12 cellular contexts compared by ENCODE assay signal in the genomic region with DNA sequence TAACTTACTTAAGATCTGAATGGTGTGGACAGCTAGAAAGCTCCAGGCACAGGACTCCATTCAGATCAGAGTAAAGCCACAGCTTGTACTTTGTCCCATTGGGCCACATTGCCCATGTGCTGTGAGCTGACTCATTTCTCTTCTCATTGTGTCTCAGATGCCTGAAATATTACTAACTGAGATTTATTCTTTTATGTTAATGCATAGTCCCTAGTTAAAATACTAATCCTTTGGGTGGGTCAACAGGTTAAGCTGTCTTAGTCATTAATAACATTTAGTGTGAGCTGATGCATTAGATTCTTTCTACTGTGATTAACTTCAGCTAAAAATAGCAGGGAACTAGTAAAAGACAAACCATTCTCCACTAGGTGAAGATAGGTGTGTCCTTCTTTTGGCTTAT.
DNase-seq lines count a peak whose midpoint lies in the region; ATAC-seq and TF ChIP-seq lines count a peak whose summit lies in the region.
"Had no signal": no experiment of that assay in that cellular context is flagged by ENCODE, and none has a peak within 500 bp of the region (broad histone marks: within the 10 kb centered on the region; RNA-seq: fewer than 3 reads in every experiment).

No MANE protein-coding gene starts in this region.

- H3K4me1 Mint-ChIP-seq in stimulated activated effector memory CD8-positive, alpha-beta T cell treated with anti-CD3 and anti-CD28 coated beads, Interleukin-12 subunit alpha, Interleukin-12 subunit beta, amount 100 ng/mL, for 72 hours = no peaks in the 10 kb centered on the region
- H3K4me1 Mint-ChIP-seq: activated naive CD8-positive, alpha-beta T cell treated with anti-CD3 and anti-CD28 coated beads, Interleukin-2, amount 10 ng/mL, durations not matched to agents 7 days and 5 days had no signal

- no peak overlapping the region for H3K4me3 ChIP-seq in choroid plexus epithelial cell (ENCODE audit: low read depth, low read length)
- H3K4me3 ChIP-seq in effector memory CD4-positive, alpha-beta T cell (ENCODE audit: insufficient read depth, low read depth, low read length, poor library complexity, severe bottlenecking) = no peak overlapping the region

- H3K27ac ChIP-seq in effector memory CD4-positive, alpha-beta T cell (ENCODE audit: insufficient read depth, low read length, poor library complexity, severe bottlenecking) = no peak overlapping the region
- H3K27ac ChIP-seq: 22Rv1 had no signal

- DNase-seq in DMS53 (lab: John Stamatoyannopoulos, UW) = peak; percentile 27
- DNase-seq in DMS53 treated with DMSO at 0.1 percent for 48 hours (lab: John Stamatoyannopoulos, UW; ENCODE audit: unreplicated experiment) = no peak
- DNase-seq in choroid plexus epithelial cell (ENCODE audit: low read depth) = peak; percentile 77
- DNase-seq in stimulated activated effector memory CD8-positive, alpha-beta T cell treated with anti-CD3 and anti-CD28 coated beads, Interleukin-12 subunit alpha, Interleukin-12 subunit beta, amount 100 ng/mL, for 72 hours (ENCODE audit: low spot score in 2 of 2) = no peak
- no peak for DNase-seq in effector memory CD4-positive, alpha-beta T cell
- no peak for DNase-seq in activated CD4-positive, alpha-beta T cell treated with anti-CD3 and anti-CD28 coated beads for 48 hours
- DNase-seq: activated naive CD8-positive, alpha-beta T cell treated with anti-CD3 and anti-CD28 coated beads, Interleukin-2, amount 10 ng/mL, durations not matched to agents 7 days and 5 days; NCI-H1092 treated with DMSO at 0.1 percent for 48 hours had no signal

- H3K9me3 Mint-ChIP-seq in stimulated activated effector memory CD8-positive, alpha-beta T cell treated with anti-CD3 and anti-CD28 coated beads, Interleukin-12 subunit alpha, Interleukin-12 subunit beta, amount 100 ng/mL, for 72 hours = no peaks in the 10 kb centered on the region
- H3K9me3 Mint-ChIP-seq: T-helper 1 cell treated with Interleukin-12 subunit alpha and Interleukin-12 subunit beta and Interleukin-4 antibody, amounts not matched to agents 30 μg/mL and 1 μg/mL, for 36 hours had no signal

- no peaks in the 10 kb centered on the region for H3K36me3 ChIP-seq in effector memory CD4-positive, alpha-beta T cell (ENCODE audit: control insufficient read depth, insufficient read depth, low read length)

- no peaks in the 10 kb centered on the region for H3K9me3 ChIP-seq in effector memory CD4-positive, alpha-beta T cell (ENCODE audit: control insufficient read depth, low read length)

- H3K27ac Mint-ChIP-seq in stimulated activated effector memory CD8-positive, alpha-beta T cell treated with anti-CD3 and anti-CD28 coated beads, Interleukin-12 subunit alpha, Interleukin-12 subunit beta, amount 100 ng/mL, for 72 hours = no peak overlapping the region
- H3K27ac Mint-ChIP-seq: activated naive CD8-positive, alpha-beta T cell treated with anti-CD3 and anti-CD28 coated beads, Interleukin-2, amount 10 ng/mL, durations not matched to agents 7 days and 5 days; T-helper 1 cell treated with Interleukin-12 subunit alpha and Interleukin-12 subunit beta and Interleukin-4 antibody, amounts not matched to agents 30 μg/mL and 1 μg/mL, for 36 hours had no signal

- no peak for TF ChIP-seq CTCF in choroid plexus epithelial cell (conservative IDR thresholded peaks at IDR 0.05; ENCODE audit: low read depth, low read length)

- no peak overlapping the region for H3K4me3 Mint-ChIP-seq in stimulated activated effector memory CD8-positive, alpha-beta T cell treated with anti-CD3 and anti-CD28 coated beads, Interleukin-12 subunit alpha, Interleukin-12 subunit beta, amount 100 ng/mL, for 72 hours
- H3K4me3 Mint-ChIP-seq: activated naive CD8-positive, alpha-beta T cell treated with anti-CD3 and anti-CD28 coated beads, Interleukin-2, amount 10 ng/mL, durations not matched to agents 7 days and 5 days; T-helper 1 cell treated with Interleukin-12 subunit alpha and Interleukin-12 subunit beta and Interleukin-4 antibody, amounts not matched to agents 30 μg/mL and 1 μg/mL, for 36 hours had no signal

- H3K27me3 ChIP-seq in effector memory CD4-positive, alpha-beta T cell (replicated peaks; ENCODE audit: control insufficient read depth, insufficient read depth, low read length, poor library complexity, severe bottlenecking) = no peaks in the 10 kb centered on the region

- ATAC-seq in HG03469 (IDR thresholded peaks at IDR 0.05; ENCODE audit: unreplicated experiment) = peak; percentile 48
- peak; percentile 58 for ATAC-seq in stimulated activated effector memory CD8-positive, alpha-beta T cell treated with anti-CD3 and anti-CD28 coated beads, Interleukin-12 subunit alpha, Interleukin-12 subunit beta, amount 100 ng/mL, for 72 hours
- ATAC-seq in HG03045 (IDR thresholded peaks at IDR 0.05; ENCODE audit: unreplicated experiment) = no peak

- no peaks in the 10 kb centered on the region for H3K36me3 Mint-ChIP-seq in stimulated activated effector memory CD8-positive, alpha-beta T cell treated with anti-CD3 and anti-CD28 coated beads, Interleukin-12 subunit alpha, Interleukin-12 subunit beta, amount 100 ng/mL, for 72 hours
- H3K36me3 Mint-ChIP-seq: activated naive CD8-positive, alpha-beta T cell treated with anti-CD3 and anti-CD28 coated beads, Interleukin-2, amount 10 ng/mL, durations not matched to agents 7 days and 5 days had no signal

- H3K4me1 ChIP-seq in effector memory CD4-positive, alpha-beta T cell (ENCODE audit: control insufficient read depth, insufficient read depth, low read length, poor library complexity, severe bottlenecking) = no peaks in the 10 kb centered on the region

Comparison
In these comparisons a context has a peak if more than half of its experiments do, and no peak if none do; other contexts are left out.
1. DNase-seq: peak in DMS53 (single experiment) and choroid plexus epithelial cell (single experiment); none in DMS53 treated with DMSO at 0.1 percent for 48 hours (single experiment), stimulated activated effector memory CD8-positive, alpha-beta T cell treated with anti-CD3 and anti-CD28 coated beads, Interleukin-12 subunit alpha, Interleukin-12 subunit beta, amount 100 ng/mL, for 72 hours (0 of 2), effector memory CD4-positive, alpha-beta T cell (0 of 3) and activated CD4-positive, alpha-beta T cell treated with anti-CD3 and anti-CD28 coated beads for 48 hours (single experiment).